Comparison of ENCODE assay signal across 8 cellular contexts in genomic region chr1:193417945-193418744, GRCh38.
DNase-seq lines count a peak whose midpoint lies in the region; ATAC-seq and TF ChIP-seq lines count a peak whose summit lies in the region.

No MANE protein-coding gene starts in this region.

- H3K9me3 ChIP-seq in KOPT-K1 (ENCODE audit: insufficient read depth, low read length, poor library complexity, severe bottlenecking) (no peaks in the 10 kb centered on the region), left lung (no peaks in the 10 kb centered on the region)

- H3K27ac Mint-ChIP-seq in activated naive CD4-positive, alpha-beta T cell treated with anti-CD3 and anti-CD28 coated beads for 36 hours = peak overlapping the region; percentile 39
- H3K27ac Mint-ChIP-seq in activated naive CD8-positive, alpha-beta T cell treated with anti-CD3 and anti-CD28 coated beads, Interleukin-2, amount 50 U/mL, for 24 hours = peak overlapping the region; percentile 77

- CTCF ChIA-PET in activated naive CD4-positive, alpha-beta T cell treated with anti-CD3 and anti-CD28 coated beads for 36 hours (lab: Charles Lee) = interaction anchor here (0.5 to 0.7 kb wide), 3 partner anchors 26 to 1084 kb away, joined by 3 to 4 read pairs (median 3); no protein-coding TSS in a partner anchor

- H3K27ac ChIP-seq in KOPT-K1 (ENCODE audit: low read depth, low read length, poor library complexity, severe bottlenecking) (peak overlapping the region; percentile 61), left lung (peak overlapping the region; percentile 34 to 51), urinary bladder (ENCODE audit: low read depth) (peak overlapping the region; percentile 10)

- peak overlapping the region; percentile 9 to 24 for H3K4me3 ChIP-seq in left lung
- peak overlapping the region; percentile 28 for H3K4me3 ChIP-seq in urinary bladder (ENCODE audit: low read depth, low read length)

- TF ChIP-seq CTCF in left lung (IDR thresholded peaks at IDR 0.05) = no peak

- ATAC-seq in activated naive CD8-positive, alpha-beta T cell treated with anti-CD3 and anti-CD28 coated beads, Interleukin-2, amount 50 U/mL, for 24 hours = peak; percentile 90
- peak; percentile 88 for ATAC-seq in left lung

- H3K36me3 Mint-ChIP-seq in activated naive CD4-positive, alpha-beta T cell treated with anti-CD3 and anti-CD28 coated beads for 36 hours (ENCODE audit: low read depth) = no peaks in the 10 kb centered on the region
- H3K36me3 Mint-ChIP-seq in activated naive CD8-positive, alpha-beta T cell treated with anti-CD3 and anti-CD28 coated beads, Interleukin-2, amount 50 U/mL, for 24 hours (ENCODE audit: low read depth) = no peaks in the 10 kb centered on the region

- H3K36me3 ChIP-seq in KOPT-K1 (ENCODE audit: insufficient read depth, low read length) (no peaks in the 10 kb centered on the region), left lung (no peaks in the 10 kb centered on the region), urinary bladder (ENCODE audit: insufficient read depth) (no peaks in the 10 kb centered on the region)

- H3K9me3 Mint-ChIP-seq in activated naive CD4-positive, alpha-beta T cell treated with anti-CD3 and anti-CD28 coated beads for 36 hours = no peaks in the 10 kb centered on the region
- H3K9me3 Mint-ChIP-seq in activated naive CD8-positive, alpha-beta T cell treated with anti-CD3 and anti-CD28 coated beads, Interleukin-2, amount 50 U/mL, for 24 hours = peaks cover 10% of the 10 kb centered on the region

- intact Hi-C loops in activated naive CD4-positive, alpha-beta T cell treated with anti-CD3 and anti-CD28 coated beads for 36 hours (cut with micrococcal nuclease) = loop anchor here (1.0 to 10.0 kb wide), 8 partner anchors 31 to 903 kb away; partner anchors contain the start of genes RO60 and UCHL5
- intact Hi-C loops in left lung (cut with DNase I) = no loop called here

- DNase-seq in activated naive CD4-positive, alpha-beta T cell treated with anti-CD3 and anti-CD28 coated beads for 36 hours = no peak
- no peak for DNase-seq in activated naive CD4-positive, alpha-beta T cell (lab: John Stamatoyannopoulos, UW)
- no peak for DNase-seq in activated naive CD8-positive, alpha-beta T cell treated with anti-CD3 and anti-CD28 coated beads, Interleukin-2, amount 50 U/mL, for 24 hours
- no peak for DNase-seq in left lung
- no peak for DNase-seq in stimulated activated CD8-positive, alpha-beta memory T cell treated with anti-CD3 and anti-CD28 coated beads, Interleukin-4, amount 100 ng/mL, for 48 hours
- DNase-seq in NK-92 (lab: John Stamatoyannopoulos, UW; ENCODE audit: unreplicated experiment) = no peak

- H3K4me3 Mint-ChIP-seq in activated naive CD4-positive, alpha-beta T cell treated with anti-CD3 and anti-CD28 coated beads for 36 hours = peak overlapping the region; percentile 52
- H3K4me3 Mint-ChIP-seq in activated naive CD8-positive, alpha-beta T cell treated with anti-CD3 and anti-CD28 coated beads, Interleukin-2, amount 50 U/mL, for 24 hours = peak overlapping the region; percentile 70

- H3K4me1 ChIP-seq in left lung (peaks cover 5 to 19% of the 10 kb centered on the region in 2 donors), urinary bladder (ENCODE audit: insufficient read depth) (no peaks in the 10 kb centered on the region)

- H3K27me3 ChIP-seq in left lung = no peaks in the 10 kb centered on the region

- WGBS in urinary bladder = 14% methylated on average over 4 of the region's 4 CpGs

- no peaks in the 10 kb centered on the region for H3K27me3 Mint-ChIP-seq in activated naive CD4-positive, alpha-beta T cell treated with anti-CD3 and anti-CD28 coated beads for 36 hours (ENCODE audit: low read depth)
- H3K27me3 Mint-ChIP-seq in activated naive CD8-positive, alpha-beta T cell treated with anti-CD3 and anti-CD28 coated beads, Interleukin-2, amount 50 U/mL, for 24 hours = no peaks in the 10 kb centered on the region

- H3K4me1 Mint-ChIP-seq in activated naive CD4-positive, alpha-beta T cell treated with anti-CD3 and anti-CD28 coated beads for 36 hours (ENCODE audit: low read depth) = peaks cover 46% of the 10 kb centered on the region
- peaks cover 51% of the 10 kb centered on the region for H3K4me1 Mint-ChIP-seq in activated naive CD8-positive, alpha-beta T cell treated with anti-CD3 and anti-CD28 coated beads, Interleukin-2, amount 50 U/mL, for 24 hours

Comparison
In these comparisons a context has a peak if more than half of its experiments do, and no peak if none do; other contexts are left out.
1. H3K27ac ChIP-seq: peak in every context shown above with its lines; median percentile 61 in KOPT-K1; 42 in left lung; 10 in urinary bladder.